In the genomic region with DNA sequence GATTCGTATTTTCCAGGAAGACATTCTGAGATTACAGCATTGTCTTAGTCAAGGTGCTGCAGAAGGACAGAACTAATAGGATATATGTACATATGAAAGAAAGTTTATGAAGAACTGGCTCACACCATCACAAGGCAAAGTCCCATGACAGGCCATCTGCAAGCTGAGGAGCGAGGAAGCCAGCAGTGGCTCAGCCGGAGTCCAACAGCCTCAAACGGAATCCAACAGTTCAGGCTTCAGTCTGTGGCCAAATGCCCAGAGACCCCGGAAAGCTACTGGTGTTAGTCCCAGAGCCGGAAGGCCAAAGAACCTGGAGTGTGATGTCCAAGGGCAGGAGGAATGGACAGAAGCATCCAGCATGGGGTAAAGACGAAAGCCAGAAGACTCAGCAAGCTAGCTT, we compare ENCODE assay signal across 18 cellular contexts. TPM values are rescaled to one million over a fixed set of nuclear protein-coding genes. Genes with fewer than 3 reads are reported as not detected.
DNase-seq lines count a peak whose midpoint lies in the region; ATAC-seq, FAIRE-seq and TF ChIP-seq lines count a peak whose summit lies in the region.
"Had no signal": no experiment of that assay in that cellular context is flagged by ENCODE, and none has a peak within 500 bp of the region (broad histone marks: within the 10 kb centered on the region; RNA-seq: fewer than 3 reads in every experiment).

No MANE protein-coding gene starts in this region.

- POLR2A ChIA-PET in CD4-positive, alpha-beta T cell (lab: Charles Lee), result no interaction called here
- POLR2A ChIA-PET in Panc1 (lab: Charles Lee), result no interaction called here
- POLR2A ChIA-PET in activated CD4-positive, alpha-beta memory T cell treated with anti-CD3 and anti-CD28 coated beads, Interleukin-2, amount 10 ng/mL, durations not matched to agents 7 days and 5 days (lab: Charles Lee), result no interaction called here

- H3K9me3 Mint-ChIP-seq in CD4-positive, alpha-beta T cell, result no peaks in the 10 kb centered on the region
- H3K9me3 Mint-ChIP-seq in activated CD4-positive, alpha-beta memory T cell treated with anti-CD3 and anti-CD28 coated beads, Interleukin-2, amount 10 ng/mL, durations not matched to agents 7 days and 5 days, result no peaks in the 10 kb centered on the region
- H3K9me3 Mint-ChIP-seq: CD8-positive, alpha-beta T cell had no signal

- in situ Hi-C loops in Panc1 (cut with HindIII; ENCODE audit: low pct_unique_long_range_greater_than_20kb, low sequenced_read_pairs), result no loop called here

- intact Hi-C loops in CD4-positive, alpha-beta T cell (cut with DNase I, micrococcal nuclease), result no loop called here
- intact Hi-C loops in Panc1 (cut with micrococcal nuclease; ENCODE audit: unreplicated experiment) (no loop called here), lower lobe of right lung (cut with DNase I) (no loop called here)

- TF ChIP-seq CTCF in CD4-positive, alpha-beta T cell (IDR thresholded peaks at IDR 0.05), result no peak
- TF ChIP-seq CTCF in Panc1 (IDR thresholded peaks at IDR 0.05) (no peak), lower lobe of right lung (IDR thresholded peaks at IDR 0.05) (no peak)

- H3K4me1 ChIP-seq in Panc1 (ENCODE audit: control insufficient read depth, insufficient read depth, low read length), result no peaks in the 10 kb centered on the region
- H3K4me1 ChIP-seq in lower lobe of right lung, result peaks cover 11% of the 10 kb centered on the region
- H3K4me1 ChIP-seq: Caco-2 had no signal

- H3K9me3 ChIP-seq in CD4-positive, alpha-beta T cell (ENCODE audit: control insufficient read depth, low read length), result no peaks in the 10 kb centered on the region
- no peaks in the 10 kb centered on the region for H3K9me3 ChIP-seq in Panc1 (ENCODE audit: control insufficient read depth, insufficient read depth, low read depth, low read length)
- no peaks in the 10 kb centered on the region for H3K9me3 ChIP-seq in lower lobe of right lung
- H3K9me3 ChIP-seq: Caco-2 had no signal

- H3K36me3 Mint-ChIP-seq in CD4-positive, alpha-beta T cell (ENCODE audit: low read depth), result peaks cover 7% of the 10 kb centered on the region
- peaks cover 6% of the 10 kb centered on the region for H3K36me3 Mint-ChIP-seq in activated CD4-positive, alpha-beta memory T cell treated with anti-CD3 and anti-CD28 coated beads, Interleukin-2, amount 10 ng/mL, durations not matched to agents 7 days and 5 days (ENCODE audit: low read depth)

- H3K4me3 ChIP-seq in Panc1 (ENCODE audit: low read depth in 2 of 2, low read length in 2 of 2) (no peak overlapping the region), lower lobe of right lung (no peak overlapping the region)

- no peak overlapping the region for H3K27ac ChIP-seq in CD4-positive, alpha-beta T cell (ENCODE audit: low read depth, low read length)
- H3K27ac ChIP-seq in Panc1 (ENCODE audit: low read length) (no peak overlapping the region), lower lobe of right lung (no peak overlapping the region)

- peaks cover 3% of the 10 kb centered on the region; the same call in 1 of the 2 replicates for H3K36me3 ChIP-seq in Panc1 (ENCODE audit: control insufficient read depth, insufficient read depth, low read length)
- peaks cover 15% of the 10 kb centered on the region for H3K36me3 ChIP-seq in lower lobe of right lung

- BruUV-seq in Panc1 (replicated peaks; lab: Mats Ljungman, UMichigan), result TSS peak; percentile 12

- peak; percentile 95 for FAIRE-seq in urothelium cell line (lab: Jason Lieb, UNC)
- FAIRE-seq: D721Med, GM12891, GM18507, H54 had no signal

- H3K4me1 Mint-ChIP-seq in CD4-positive, alpha-beta T cell (ENCODE audit: low read depth), result peaks cover 12% of the 10 kb centered on the region
- H3K4me1 Mint-ChIP-seq in activated CD4-positive, alpha-beta memory T cell treated with anti-CD3 and anti-CD28 coated beads, Interleukin-2, amount 10 ng/mL, durations not matched to agents 7 days and 5 days, result peaks cover 27% of the 10 kb centered on the region

- no peak overlapping the region for H3K27ac Mint-ChIP-seq in CD4-positive, alpha-beta T cell
- no peak overlapping the region for H3K27ac Mint-ChIP-seq in activated CD4-positive, alpha-beta memory T cell treated with anti-CD3 and anti-CD28 coated beads, Interleukin-2, amount 10 ng/mL, durations not matched to agents 7 days and 5 days
- H3K27ac Mint-ChIP-seq: CD8-positive, alpha-beta T cell had no signal

- CTCF ChIA-PET in CD4-positive, alpha-beta T cell (lab: Charles Lee), result no interaction called here
- CTCF ChIA-PET in Panc1 (lab: Charles Lee), result interaction anchor here (0.6 kb wide), 1 partner anchor 19 kb away, joined by 3 read pairs; no protein-coding TSS in a partner anchor
- CTCF ChIA-PET in activated CD4-positive, alpha-beta memory T cell treated with anti-CD3 and anti-CD28 coated beads, Interleukin-2, amount 10 ng/mL, durations not matched to agents 7 days and 5 days (lab: Charles Lee), result interaction anchor here (1.5 to 2.0 kb wide), 2 partner anchors 11 to 13 kb away, joined by 4 to 6 read pairs; no protein-coding TSS in a partner anchor

- no peak for ATAC-seq in CD4-positive, alpha-beta T cell (ENCODE audit: poor library complexity)
- no peak for ATAC-seq in Panc1
- ATAC-seq in lower lobe of right lung, result no peak
- ATAC-seq: CD8-positive, alpha-beta T cell had no signal

- no peaks in the 10 kb centered on the region for H3K27me3 Mint-ChIP-seq in CD4-positive, alpha-beta T cell
- no peaks in the 10 kb centered on the region for H3K27me3 Mint-ChIP-seq in activated CD4-positive, alpha-beta memory T cell treated with anti-CD3 and anti-CD28 coated beads, Interleukin-2, amount 10 ng/mL, durations not matched to agents 7 days and 5 days

- no peaks in the 10 kb centered on the region for H3K27me3 ChIP-seq in CD4-positive, alpha-beta T cell (ENCODE audit: control insufficient read depth, insufficient read depth, low read length)
- H3K27me3 ChIP-seq in Panc1 (ENCODE audit: control insufficient read depth, insufficient read depth, low read length) (no peaks in the 10 kb centered on the region), lower lobe of right lung (ENCODE audit: low read depth) (no peaks in the 10 kb centered on the region)

- peak overlapping the region; percentile 48 for H3K4me3 Mint-ChIP-seq in CD4-positive, alpha-beta T cell
- no peak overlapping the region for H3K4me3 Mint-ChIP-seq in activated CD4-positive, alpha-beta memory T cell treated with anti-CD3 and anti-CD28 coated beads, Interleukin-2, amount 10 ng/mL, durations not matched to agents 7 days and 5 days
- H3K4me3 Mint-ChIP-seq: CD8-positive, alpha-beta T cell had no signal

- no peak for DNase-seq in CD4-positive, alpha-beta T cell
- DNase-seq in Panc1 (ENCODE audit: low read depth, low spot score) (no peak), lower lobe of right lung (peak; percentile 41), urothelium cell line (ENCODE audit: low spot score) (no peak), EL (no peak)
- DNase-seq in activated CD4-positive, alpha-beta memory T cell treated with anti-CD3 and anti-CD28 coated beads, Interleukin-2, amount 10 ng/mL, durations not matched to agents 7 days and 5 days, result no peak
- DNase-seq: C1 segment of cervical spinal cord; Caco-2; CD8-positive, alpha-beta T cell; DMS 273 treated with DMSO at 0.1 percent for 48 hours; DMS79; GF-D8; GOT3; HCEC 1CT had no signal

RNA-seq across cellular contexts. Expression of gene ZFAND2A, which starts 4.4 kb away (rescaled TPM):
- total RNA-seq in CD4-positive, alpha-beta T cell, result 10 to 100 TPM; 92.3 to 92.5 TPM
- total RNA-seq in Panc1 (2021; ENCODE audit: unreplicated experiment), result 24.1 TPM
- 23.0 TPM for polyA plus RNA-seq in Panc1 (2012; ENCODE audit: insufficient read length)
- 14.8 TPM for total RNA-seq in lower lobe of right lung
- 10 to 100 TPM; 29.4 to 34.6 TPM for total RNA-seq in activated CD4-positive, alpha-beta memory T cell treated with anti-CD3 and anti-CD28 coated beads, Interleukin-2, amount 10 ng/mL, durations not matched to agents 7 days and 5 days
